Comparison of ENCODE assay signal across 9 cellular contexts in genomic region chr11:93921695-93922468, GRCh38.
DNase-seq lines count a peak whose midpoint lies in the region; ATAC-seq, FAIRE-seq and TF ChIP-seq lines count a peak whose summit lies in the region.
"Had no signal": no experiment of that assay in that cellular context is flagged by ENCODE, and none has a peak within 500 bp of the region (broad histone marks: within the 10 kb centered on the region; RNA-seq: fewer than 3 reads in every experiment).

No MANE protein-coding gene starts in this region.

- H3K4me3 Mint-ChIP-seq in T-helper 2 cell treated with Interferon-gamma antibody and Interleukin-4, amounts not matched to agents 5 μg/mL and 100 μg/mL, for 36 hours, result no peak overlapping the region
- H3K4me3 Mint-ChIP-seq in stimulated activated effector memory CD8-positive, alpha-beta T cell treated with anti-CD3 and anti-CD28 coated beads, Interleukin-12 subunit alpha, Interleukin-12 subunit beta, amount 100 ng/mL, for 72 hours, result no peak overlapping the region
- H3K4me3 Mint-ChIP-seq: memory B cell had no signal

- DNase-seq in 8988T (peak; percentile 41), NCI-H146 treated with DMSO at 0.1 percent for 48 hours (lab: John Stamatoyannopoulos, UW; ENCODE audit: unreplicated experiment) (peak; percentile 70), fibroblast of villous mesenchyme (ENCODE audit: low read depth) (peak; percentile 74)
- peak; percentile 9 for DNase-seq in T-helper 2 cell treated with Interferon-gamma antibody and Interleukin-4, amounts not matched to agents 5 μg/mL and 100 μg/mL, for 36 hours (ENCODE audit: low spot score)
- peak in 1 of 2 donors; percentile 51 for DNase-seq in stimulated activated effector memory CD8-positive, alpha-beta T cell treated with anti-CD3 and anti-CD28 coated beads, Interleukin-12 subunit alpha, Interleukin-12 subunit beta, amount 100 ng/mL, for 72 hours (ENCODE audit: low spot score in 2 of 2)

- no peak overlapping the region for H3K27ac Mint-ChIP-seq in T-helper 2 cell treated with Interferon-gamma antibody and Interleukin-4, amounts not matched to agents 5 μg/mL and 100 μg/mL, for 36 hours
- H3K27ac Mint-ChIP-seq in stimulated activated effector memory CD8-positive, alpha-beta T cell treated with anti-CD3 and anti-CD28 coated beads, Interleukin-12 subunit alpha, Interleukin-12 subunit beta, amount 100 ng/mL, for 72 hours, result no peak overlapping the region
- H3K27ac Mint-ChIP-seq: memory B cell had no signal

- peak; percentile 93 for TF ChIP-seq CTCF in fibroblast of villous mesenchyme (IDR thresholded peaks at IDR 0.05; ENCODE audit: insufficient read depth, low read depth, low read length)

- H3K4me3 ChIP-seq in fibroblast of villous mesenchyme (ENCODE audit: low read depth, low read length), result no peak overlapping the region

- H3K4me1 Mint-ChIP-seq in T-helper 2 cell treated with Interferon-gamma antibody and Interleukin-4, amounts not matched to agents 5 μg/mL and 100 μg/mL, for 36 hours (ENCODE audit: low read depth), result no peaks in the 10 kb centered on the region
- H3K4me1 Mint-ChIP-seq in stimulated activated effector memory CD8-positive, alpha-beta T cell treated with anti-CD3 and anti-CD28 coated beads, Interleukin-12 subunit alpha, Interleukin-12 subunit beta, amount 100 ng/mL, for 72 hours, result no peaks in the 10 kb centered on the region
- H3K4me1 Mint-ChIP-seq: memory B cell had no signal

- FAIRE-seq in G401.6 (lab: Jason Lieb, UNC), result peak; percentile 8

- no peaks in the 10 kb centered on the region for H3K9me3 Mint-ChIP-seq in T-helper 2 cell treated with Interferon-gamma antibody and Interleukin-4, amounts not matched to agents 5 μg/mL and 100 μg/mL, for 36 hours
- peaks cover 7% of the 10 kb centered on the region for H3K9me3 Mint-ChIP-seq in stimulated activated effector memory CD8-positive, alpha-beta T cell treated with anti-CD3 and anti-CD28 coated beads, Interleukin-12 subunit alpha, Interleukin-12 subunit beta, amount 100 ng/mL, for 72 hours

- ATAC-seq in HG02610 (IDR thresholded peaks at IDR 0.05; ENCODE audit: unreplicated experiment), result peak; percentile 68
- peak; percentile 37 for ATAC-seq in stimulated activated effector memory CD8-positive, alpha-beta T cell treated with anti-CD3 and anti-CD28 coated beads, Interleukin-12 subunit alpha, Interleukin-12 subunit beta, amount 100 ng/mL, for 72 hours
- ATAC-seq in HG03521 (IDR thresholded peaks at IDR 0.05; ENCODE audit: unreplicated experiment), result no peak

- H3K27me3 Mint-ChIP-seq in T-helper 2 cell treated with Interferon-gamma antibody and Interleukin-4, amounts not matched to agents 5 μg/mL and 100 μg/mL, for 36 hours (ENCODE audit: low read depth), result peaks cover 2% of the 10 kb centered on the region

- H3K36me3 Mint-ChIP-seq in T-helper 2 cell treated with Interferon-gamma antibody and Interleukin-4, amounts not matched to agents 5 μg/mL and 100 μg/mL, for 36 hours (ENCODE audit: low read depth), result no peaks in the 10 kb centered on the region
- no peaks in the 10 kb centered on the region for H3K36me3 Mint-ChIP-seq in stimulated activated effector memory CD8-positive, alpha-beta T cell treated with anti-CD3 and anti-CD28 coated beads, Interleukin-12 subunit alpha, Interleukin-12 subunit beta, amount 100 ng/mL, for 72 hours
- H3K36me3 Mint-ChIP-seq: memory B cell had no signal
